Comparison of ENCODE assay signal across 8 cellular contexts in the genomic region with DNA sequence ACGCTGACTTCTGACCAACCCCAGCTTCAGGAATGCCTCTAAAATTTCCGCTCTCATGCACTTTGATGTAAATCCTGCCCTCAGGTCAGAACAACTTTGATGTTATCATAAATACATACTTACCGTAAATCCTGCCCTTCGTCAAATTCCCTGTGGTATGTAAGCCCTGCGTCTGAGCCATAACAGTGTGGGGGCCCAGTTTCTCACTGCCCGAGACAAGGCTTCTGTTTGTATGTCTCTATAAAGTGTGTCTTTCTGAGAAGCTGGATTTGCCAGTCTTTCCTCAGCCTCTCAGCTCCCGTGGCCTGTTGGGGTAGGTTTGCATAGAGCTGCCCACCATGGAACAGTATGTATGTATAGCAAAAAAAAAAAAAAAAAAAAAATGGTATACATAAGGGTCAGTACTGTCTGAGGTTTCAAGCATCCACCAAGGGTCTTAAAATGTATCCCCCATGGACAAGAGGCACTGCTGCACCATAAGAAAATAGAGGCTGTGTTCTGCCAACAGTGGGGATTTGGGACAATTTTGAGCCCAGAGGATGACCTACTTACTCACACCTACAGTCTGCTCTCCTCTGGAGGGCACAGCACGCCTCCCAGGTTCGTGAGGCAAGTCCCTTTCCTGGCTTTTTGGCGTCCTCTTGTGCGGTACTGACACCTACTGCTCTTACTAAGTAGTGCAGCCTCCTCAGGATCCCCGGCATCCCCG. TPM values are rescaled to one million over a fixed set of nuclear protein-coding genes. Genes with fewer than 3 reads are reported as not detected.
DNase-seq lines count a peak whose midpoint lies in the region; ATAC-seq and TF ChIP-seq lines count a peak whose summit lies in the region.

No MANE protein-coding gene starts in this region.

- no TSS peak for BruUV-seq in mammary epithelial cell (replicated peaks; lab: Mats Ljungman, UMichigan)

- H3K79me2 ChIP-seq in mammary epithelial cell (ENCODE audit: insufficient read depth, low read length), result no peaks in the 10 kb centered on the region

- H3K4me3 ChIP-seq in GM12864 (ENCODE audit: low read depth, low read length), result no peak overlapping the region
- no peak overlapping the region for H3K4me3 ChIP-seq in mammary epithelial cell (replicated peaks in 1 of 3; ENCODE audit: insufficient read depth in 1 of 3, low read depth in 2 of 3, low read length in 3 of 3)

- H3K27me3 Mint-ChIP-seq in WTC11 (ENCODE audit: low read depth), result no peaks in the 10 kb centered on the region

- intact Hi-C loops in mammary epithelial cell (cut with micrococcal nuclease), result loop anchor here (1.0 to 2.0 kb wide), 4 partner anchors 67 to 336 kb away; no protein-coding TSS in a partner anchor

- H3K4me1 Mint-ChIP-seq in WTC11, result no peaks in the 10 kb centered on the region; the same call in 1 of the 2 replicates

- no peak overlapping the region for H2AFZ ChIP-seq in mammary epithelial cell (ENCODE audit: low read depth, low read length)

- H4K20me1 ChIP-seq in mammary epithelial cell (ENCODE audit: insufficient read depth, low read length), result peaks cover 2% of the 10 kb centered on the region

- 44% methylated on average over 13 of the region's 13 CpGs for WGBS in mammary epithelial cell (ENCODE audit: low coverage, missing lambda C conversion rate)

- no peaks in the 10 kb centered on the region for H3K9me3 ChIP-seq in mammary epithelial cell (replicated peaks; ENCODE audit: insufficient read depth, low read length)

- no peaks in the 10 kb centered on the region for H3K9me3 Mint-ChIP-seq in WTC11

- no peak overlapping the region for H3K4me3 Mint-ChIP-seq in WTC11

- POLR2A ChIA-PET in WTC11 (lab: Charles Lee), result interaction anchor here (1.8 kb wide), 1 partner anchor 17 kb away, joined by 5 read pairs; the partner anchor contains the start of genes PRMT7 and SLC7A6OS

- H3K27ac ChIP-seq in mammary epithelial cell (ENCODE audit: insufficient read depth, low read depth, low read length), result no peak overlapping the region

- peaks cover 4% of the 10 kb centered on the region for H3K4me1 ChIP-seq in mammary epithelial cell (ENCODE audit: insufficient read depth, low read length)

- peaks cover 17% of the 10 kb centered on the region for H3K36me3 Mint-ChIP-seq in WTC11

- dilution Hi-C loops in mammary epithelial cell (cut with HindIII; ENCODE audit: low sequenced_read_pairs), result no loop called here

- DNase-seq in GM12864 (ENCODE audit: low read depth) (peak; percentile 73), NCI-H2196 treated with DMSO at 0.1 percent for 48 hours (lab: John Stamatoyannopoulos, UW; ENCODE audit: unreplicated experiment) (peak; percentile 53), WTC11 (ENCODE audit: low spot score) (peak; percentile 84), mammary epithelial cell (peak; percentile 74), inferior parietal cortex (ENCODE audit: extremely low spot score) (peak; percentile 90)
- peak; percentile 82 for DNase-seq in stimulated activated CD4-positive, alpha-beta T cell treated with anti-CD3 and anti-CD28 coated beads, Interleukin-15, amount 100 ng/mL, for 24 hours

- peak overlapping the region; percentile 80 for H3K27ac Mint-ChIP-seq in WTC11

- peaks cover 18% of the 10 kb centered on the region for H3K36me3 ChIP-seq in mammary epithelial cell (ENCODE audit: insufficient read depth, low read length)

- no peak overlapping the region for H3K9ac ChIP-seq in mammary epithelial cell (ENCODE audit: insufficient read depth, low read length)

- peak; percentile 63 for ATAC-seq in HG02981 (IDR thresholded peaks at IDR 0.05; ENCODE audit: unreplicated experiment)
- peak; percentile 100 for ATAC-seq in WTC11
- ATAC-seq in GM18873 (IDR thresholded peaks at IDR 0.05; ENCODE audit: low FRiP score, unreplicated experiment), result no peak

- H3K27me3 ChIP-seq in mammary epithelial cell (ENCODE audit: insufficient read depth, low read length), result no peaks in the 10 kb centered on the region

- no peak overlapping the region for H3K4me2 ChIP-seq in mammary epithelial cell (ENCODE audit: insufficient read depth, low read depth, low read length)

- in situ Hi-C loops in mammary epithelial cell (cut with MboI; ENCODE audit: low sequenced_read_pairs in 2 of 2), result loop anchor here in 1 of 2 donors (5.0 to 25.0 kb wide), 2 partner anchors 66 to 241 kb away; partner anchors contain the start of genes NFATC3 and SLC7A6

- TF ChIP-seq CTCF in GM12864 (IDR thresholded peaks at IDR 0.05; ENCODE audit: low read depth, low read length, missing control alignments) (peak; percentile 97), WTC11 (IDR thresholded peaks at IDR 0.05) (peak; percentile 76), mammary epithelial cell (conservative IDR thresholded peaks at IDR 0.05 in 1 of 2, IDR thresholded peaks at IDR 0.05 in 1 of 2; ENCODE audit: extremely low read depth in 1 of 2, insufficient read depth in 1 of 2, low read depth in 1 of 2, low read length in 2 of 2) (peak; percentile 94 to 98)

- CTCF ChIA-PET in WTC11 (lab: Charles Lee), result interaction anchor here (0.5 to 3.7 kb wide), 11 partner anchors 16 to 193 kb away, joined by 3 to 74 read pairs (median 3); partner anchors contain the start of genes PLA2G15 and SLC7A6
- CTCF ChIA-PET in mammary epithelial cell (lab: Charles Lee; ENCODE audit: low non-redundant PET), result no interaction called here

TF ChIP-seq in WTC11, 78 proteins besides CTCF, POLR2A, EP300 and RAD21:
- TF ChIP-seq, protein P1, sequence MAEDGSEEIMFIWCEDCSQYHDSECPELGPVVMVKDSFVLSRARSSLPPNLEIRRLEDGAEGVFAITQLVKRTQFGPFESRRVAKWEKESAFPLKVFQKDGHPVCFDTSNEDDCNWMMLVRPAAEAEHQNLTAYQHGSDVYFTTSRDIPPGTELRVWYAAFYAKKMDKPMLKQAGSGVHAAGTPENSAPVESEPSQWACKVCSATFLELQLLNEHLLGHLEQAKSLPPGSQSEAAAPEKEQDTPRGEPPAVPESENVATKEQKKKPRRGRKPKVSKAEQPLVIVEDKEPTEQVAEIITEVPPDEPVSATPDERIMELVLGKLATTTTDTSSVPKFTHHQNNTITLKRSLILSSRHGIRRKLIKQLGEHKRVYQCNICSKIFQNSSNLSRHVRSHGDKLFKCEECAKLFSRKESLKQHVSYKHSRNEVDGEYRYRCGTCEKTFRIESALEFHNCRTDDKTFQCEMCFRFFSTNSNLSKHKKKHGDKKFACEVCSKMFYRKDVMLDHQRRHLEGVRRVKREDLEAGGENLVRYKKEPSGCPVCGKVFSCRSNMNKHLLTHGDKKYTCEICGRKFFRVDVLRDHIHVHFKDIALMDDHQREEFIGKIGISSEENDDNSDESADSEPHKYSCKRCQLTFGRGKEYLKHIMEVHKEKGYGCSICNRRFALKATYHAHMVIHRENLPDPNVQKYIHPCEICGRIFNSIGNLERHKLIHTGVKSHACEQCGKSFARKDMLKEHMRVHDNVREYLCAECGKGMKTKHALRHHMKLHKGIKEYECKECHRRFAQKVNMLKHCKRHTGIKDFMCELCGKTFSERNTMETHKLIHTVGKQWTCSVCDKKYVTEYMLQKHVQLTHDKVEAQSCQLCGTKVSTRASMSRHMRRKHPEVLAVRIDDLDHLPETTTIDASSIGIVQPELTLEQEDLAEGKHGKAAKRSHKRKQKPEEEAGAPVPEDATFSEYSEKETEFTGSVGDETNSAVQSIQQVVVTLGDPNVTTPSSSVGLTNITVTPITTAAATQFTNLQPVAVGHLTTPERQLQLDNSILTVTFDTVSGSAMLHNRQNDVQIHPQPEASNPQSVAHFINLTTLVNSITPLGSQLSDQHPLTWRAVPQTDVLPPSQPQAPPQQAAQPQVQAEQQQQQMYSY (CRISPR knock-in tag; IDR thresholded peaks at IDR 0.05), result 0 out of 2 replicates have a peak, but pooled peaks have one; percentile 25
- TF ChIP-seq, protein P2, sequence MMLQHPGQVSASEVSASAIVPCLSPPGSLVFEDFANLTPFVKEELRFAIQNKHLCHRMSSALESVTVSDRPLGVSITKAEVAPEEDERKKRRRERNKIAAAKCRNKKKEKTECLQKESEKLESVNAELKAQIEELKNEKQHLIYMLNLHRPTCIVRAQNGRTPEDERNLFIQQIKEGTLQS (CRISPR knock-in tag; conservative IDR thresholded peaks at IDR 0.05), result no peak
TF ChIP-seq in WTC11: peak in this region for 1.

RNA-seq across cellular contexts. Expression of gene PRMT7, which starts 17.5 kb away (rescaled TPM):
- total RNA-seq in WTC11 (2021) (50.3 to 59.3 TPM (median 52.5 TPM) in 3 replicates), mammary epithelial cell (10 to 100 TPM; 31.9 to 38.3 TPM)
- polyA plus RNA-seq in mammary epithelial cell, result 35.5 TPM
- polyA minus RNA-seq in mammary epithelial cell, result 14.6 TPM

RNA-seq across cellular contexts. Expression of gene SLC7A6OS, which starts 17.6 kb away (rescaled TPM):
- 20.5 to 22.6 TPM (median 20.7 TPM) in 3 replicates for total RNA-seq in WTC11 (2021)
- total RNA-seq in mammary epithelial cell, result 10 to 100 TPM; 11.5 to 15.6 TPM
- polyA plus RNA-seq in mammary epithelial cell, result 6.5 TPM
- polyA minus RNA-seq in mammary epithelial cell, result 3.9 TPM
